ENCODE assay signal across 8 cellular contexts in genomic region chr22:46287873-46288751, GRCh38. TPM values are rescaled to one million over a fixed set of nuclear protein-coding genes. Genes with fewer than 3 reads are reported as not detected.
DNase-seq lines count a peak whose midpoint lies in the region; ATAC-seq and TF ChIP-seq lines count a peak whose summit lies in the region.

No MANE protein-coding gene starts in this region.

- no peak overlapping the region for H3K4me3 ChIP-seq in adrenal gland

- no peaks in the 10 kb centered on the region for H3K9me3 ChIP-seq in adrenal gland (replicated peaks in 1 of 3)

- TF ChIP-seq CTCF in adrenal gland (IDR thresholded peaks at IDR 0.05) = no peak

- peak; percentile 91 for DNase-seq in activated CD8-positive, alpha-beta memory T cell treated with anti-CD3 and anti-CD28 coated beads, Interleukin-2, amount 10 ng/mL, durations not matched to agents 7 days and 5 days
- DNase-seq in activated CD8-positive, alpha-beta memory T cell treated with anti-CD3 and anti-CD28 coated beads, Interleukin-2, amount 50 U/mL, for 48 hours = no peak
- DNase-seq in adrenal gland (peak in 5 of 7 donors; percentile 48 to 75 (median 56)), sciatic nerve (ENCODE audit: low spot score) (no peak), hypothalamus (lab: John Stamatoyannopoulos, UW) (no peak), NCI-H446 treated with DMSO at 0.1 percent for 48 hours (lab: John Stamatoyannopoulos, UW) (no peak), AG20443 (ENCODE audit: low spot score) (no peak)

- H3K27me3 Mint-ChIP-seq in activated CD8-positive, alpha-beta memory T cell treated with anti-CD3 and anti-CD28 coated beads, Interleukin-2, amount 10 ng/mL, durations not matched to agents 7 days and 5 days = no peaks in the 10 kb centered on the region

- peak overlapping the region; percentile 83 for H3K4me3 Mint-ChIP-seq in activated CD8-positive, alpha-beta memory T cell treated with anti-CD3 and anti-CD28 coated beads, Interleukin-2, amount 10 ng/mL, durations not matched to agents 7 days and 5 days

- peak; percentile 88 for ATAC-seq in activated CD8-positive, alpha-beta memory T cell treated with anti-CD3 and anti-CD28 coated beads, Interleukin-2, amount 10 ng/mL, durations not matched to agents 7 days and 5 days
- ATAC-seq in HG03354 (IDR thresholded peaks at IDR 0.05; ENCODE audit: poor library complexity, severe bottlenecking, unreplicated experiment) (peak; percentile 81), sciatic nerve (peak; percentile 47)

- H3K9me3 Mint-ChIP-seq in activated CD8-positive, alpha-beta memory T cell treated with anti-CD3 and anti-CD28 coated beads, Interleukin-2, amount 10 ng/mL, durations not matched to agents 7 days and 5 days (ENCODE audit: low read depth) = peaks cover 2% of the 10 kb centered on the region

- H3K4me1 ChIP-seq in adrenal gland (replicated peaks in 1 of 2) = no peaks in the 10 kb centered on the region

- peaks cover 0 to 70% of the 10 kb centered on the region in 2 donors for H3K36me3 ChIP-seq in adrenal gland (replicated peaks in 1 of 2)

- CTCF ChIA-PET in activated CD8-positive, alpha-beta memory T cell treated with anti-CD3 and anti-CD28 coated beads, Interleukin-2, amount 10 ng/mL, durations not matched to agents 7 days and 5 days (lab: Charles Lee) = interaction anchor here (0.9 to 1.8 kb wide), 4 partner anchors 9 to 282 kb away, joined by 3 to 6 read pairs (median 4); partner anchors contain the start of gene GTSE1

- TF ChIP-seq POLR2A in adrenal gland (IDR thresholded peaks at IDR 0.05) = peak in 1 of 2 donors; percentile 23

- peaks cover 48% of the 10 kb centered on the region for H3K4me1 Mint-ChIP-seq in activated CD8-positive, alpha-beta memory T cell treated with anti-CD3 and anti-CD28 coated beads, Interleukin-2, amount 10 ng/mL, durations not matched to agents 7 days and 5 days

- H3K36me3 Mint-ChIP-seq in activated CD8-positive, alpha-beta memory T cell treated with anti-CD3 and anti-CD28 coated beads, Interleukin-2, amount 10 ng/mL, durations not matched to agents 7 days and 5 days = peaks cover 57% of the 10 kb centered on the region

- WGBS in adrenal gland, 4 donors = 69 to 80% (median 70%) methylated on average over 11 to 24 of the region's 24 CpGs

- intact Hi-C loops in adrenal gland (cut with DNase I) (no loop called here), sciatic nerve (cut with DNase I) (no loop called here)

- peak overlapping the region in 4 of 5 donors; percentile 24 to 74 (median 34) for H3K27ac ChIP-seq in adrenal gland

- H3K27ac Mint-ChIP-seq in activated CD8-positive, alpha-beta memory T cell treated with anti-CD3 and anti-CD28 coated beads, Interleukin-2, amount 10 ng/mL, durations not matched to agents 7 days and 5 days = peak overlapping the region; percentile 96

- H3K27me3 ChIP-seq in adrenal gland = no peaks in the 10 kb centered on the region

RNA-seq across cellular contexts. Expression of gene GTSE1, which starts 8.6 kb away (rescaled TPM):
- 100 to 1,000 TPM in 1 of 2 experiments, 10 to 100 TPM in 1; 91.9 to 101 TPM for total RNA-seq in activated CD8-positive, alpha-beta memory T cell treated with anti-CD3 and anti-CD28 coated beads, Interleukin-2, amount 10 ng/mL, durations not matched to agents 7 days and 5 days
- total RNA-seq in adrenal gland (1 to 10 TPM in 4 of 8 donors, under 1 TPM in 4; 0.06 to 1.9 (median 1.1) TPM), sciatic nerve (0.49 TPM)
- polyA plus RNA-seq in adrenal gland = 1 to 10 TPM in 2 of 3 donors, under 1 TPM in 1; 0.80 to 1.0 (median 1.0) TPM

RNA-seq across cellular contexts. Expression of gene TTC38, which starts 20.3 kb away (rescaled TPM):
- total RNA-seq in activated CD8-positive, alpha-beta memory T cell treated with anti-CD3 and anti-CD28 coated beads, Interleukin-2, amount 10 ng/mL, durations not matched to agents 7 days and 5 days = 10 to 100 TPM; 35.3 to 37.1 TPM
- 100 to 1,000 TPM in 1 of 8 donors, 10 to 100 TPM in 7; 36.7 to 111 (median 45.8) TPM for total RNA-seq in adrenal gland
- 10 to 100 TPM; 24.0 to 31.1 (median 27.2) TPM for polyA plus RNA-seq in adrenal gland
- 25.7 TPM for total RNA-seq in sciatic nerve

RNA-seq across cellular contexts. Expression of gene PKDREJ, which starts 25.0 kb away (rescaled TPM):
- not detected for total RNA-seq in activated CD8-positive, alpha-beta memory T cell treated with anti-CD3 and anti-CD28 coated beads, Interleukin-2, amount 10 ng/mL, durations not matched to agents 7 days and 5 days
- under 1 TPM in 6 of 8 donors, not detected in 2; under 0.01 to 0.11 (median 0.05) TPM for total RNA-seq in adrenal gland
- polyA plus RNA-seq in adrenal gland = under 1 TPM; 0.03 to 0.08 (median 0.07) TPM
- 0.18 TPM for total RNA-seq in sciatic nerve

RNA-seq across cellular contexts. Expression of gene CDPF1, which starts 38.0 kb away (rescaled TPM):
- total RNA-seq in activated CD8-positive, alpha-beta memory T cell treated with anti-CD3 and anti-CD28 coated beads, Interleukin-2, amount 10 ng/mL, durations not matched to agents 7 days and 5 days = 10 to 100 TPM; 11.0 to 11.1 TPM
- 10 to 100 TPM; 10.8 to 20.1 (median 13.6) TPM for total RNA-seq in adrenal gland
- polyA plus RNA-seq in adrenal gland = 10 to 100 TPM; 10.2 to 32.9 (median 26.9) TPM
- total RNA-seq in sciatic nerve = 6.8 TPM

RNA-seq across cellular contexts. Expression of gene TRMU, which starts 47.4 kb away (rescaled TPM):
- total RNA-seq in activated CD8-positive, alpha-beta memory T cell treated with anti-CD3 and anti-CD28 coated beads, Interleukin-2, amount 10 ng/mL, durations not matched to agents 7 days and 5 days = 10 to 100 TPM; 86.7 to 89.1 TPM
- total RNA-seq in adrenal gland = 10 to 100 TPM; 20.2 to 48.0 (median 34.3) TPM
- 100 to 1,000 TPM in 1 of 3 donors, 10 to 100 TPM in 2; 26.6 to 107 (median 56.6) TPM for polyA plus RNA-seq in adrenal gland
- 34.1 TPM for total RNA-seq in sciatic nerve

Comparison
In these comparisons a context has a peak if more than half of its experiments do, and no peak if none do; other contexts are left out.
1. DNase-seq: peak in activated CD8-positive, alpha-beta memory T cell treated with anti-CD3 and anti-CD28 coated beads, Interleukin-2, amount 10 ng/mL, durations not matched to agents 7 days and 5 days (single experiment) and adrenal gland (5 of 7); none in activated CD8-positive, alpha-beta memory T cell treated with anti-CD3 and anti-CD28 coated beads, Interleukin-2, amount 50 U/mL, for 48 hours (single experiment), sciatic nerve (single experiment), hypothalamus (0 of 51), NCI-H446 treated with DMSO at 0.1 percent for 48 hours (single experiment) and AG20443 (single experiment).
2. RNA of gene GTSE1, which starts 8.6 kb away (total RNA-seq): 91.9 to 101 TPM in activated CD8-positive, alpha-beta memory T cell treated with anti-CD3 and anti-CD28 coated beads, Interleukin-2, amount 10 ng/mL, durations not matched to agents 7 days and 5 days; 0.06 to 1.9 TPM in adrenal gland and 0.49 TPM in sciatic nerve (single experiment); every median in the first group is over 10 times any median in the second.
3. Peak in every context shown above with its lines, with median percentiles within 50 percentile points of each other: ATAC-seq.